ENCODE assay signal across 2 cellular contexts in the genomic region with DNA sequence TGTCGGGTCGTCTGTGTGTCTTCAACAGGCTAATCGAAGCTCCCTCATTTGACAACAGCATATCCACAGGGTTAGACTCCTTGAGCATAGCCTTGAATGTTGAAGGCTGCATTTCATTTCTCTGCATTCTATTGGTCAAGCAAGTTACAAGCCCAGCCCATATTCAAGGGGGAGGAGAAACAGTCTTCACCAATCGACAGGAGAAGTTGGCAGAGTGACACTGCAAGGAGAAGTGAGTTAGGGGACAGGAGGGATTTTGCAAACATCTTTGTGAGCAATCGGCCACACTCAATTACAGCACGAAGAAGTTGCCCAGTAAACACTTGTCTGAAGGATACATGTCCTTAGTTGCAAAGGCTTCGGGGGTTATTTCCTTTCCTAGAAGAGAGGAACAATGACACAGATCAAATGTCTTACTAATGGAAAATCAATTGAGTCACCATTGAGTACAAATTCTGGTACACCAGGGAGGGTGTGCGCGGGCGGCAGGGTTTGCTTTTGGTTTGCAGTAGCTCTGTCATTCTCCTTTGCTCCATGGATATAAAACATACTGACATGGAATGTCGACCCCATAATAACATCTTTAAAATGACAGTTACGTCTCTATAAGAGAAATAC.
TF ChIP-seq lines count a peak whose summit lies in the region.

No MANE protein-coding gene starts in this region.

TF ChIP-seq in IMR-90, 13 proteins besides CTCF, POLR2A, EP300 and RAD21:
- no peak for TF ChIP-seq MXI1 (IDR thresholded peaks at IDR 0.05; ENCODE audit: borderline replicate concordance, low read depth, low read length)
- TF ChIP-seq NFE2L2 (IDR thresholded peaks at IDR 0.05; ENCODE audit: low read depth, low read length), result no peak
- TF ChIP-seq CHD1 (IDR thresholded peaks at IDR 0.05; ENCODE audit: low read depth, low read length), result no peak
- no peak for TF ChIP-seq CEBPB (IDR thresholded peaks at IDR 0.05; ENCODE audit: low read depth, low read length)
- TF ChIP-seq, protein P1, sequence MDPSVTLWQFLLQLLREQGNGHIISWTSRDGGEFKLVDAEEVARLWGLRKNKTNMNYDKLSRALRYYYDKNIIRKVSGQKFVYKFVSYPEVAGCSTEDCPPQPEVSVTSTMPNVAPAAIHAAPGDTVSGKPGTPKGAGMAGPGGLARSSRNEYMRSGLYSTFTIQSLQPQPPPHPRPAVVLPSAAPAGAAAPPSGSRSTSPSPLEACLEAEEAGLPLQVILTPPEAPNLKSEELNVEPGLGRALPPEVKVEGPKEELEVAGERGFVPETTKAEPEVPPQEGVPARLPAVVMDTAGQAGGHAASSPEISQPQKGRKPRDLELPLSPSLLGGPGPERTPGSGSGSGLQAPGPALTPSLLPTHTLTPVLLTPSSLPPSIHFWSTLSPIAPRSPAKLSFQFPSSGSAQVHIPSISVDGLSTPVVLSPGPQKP (IDR thresholded peaks at IDR 0.05; ENCODE audit: borderline replicate concordance, low read depth, low read length), result no peak
- TF ChIP-seq FOS (IDR thresholded peaks at IDR 0.05; ENCODE audit: low read depth, low read length), result no peak
- no peak for TF ChIP-seq SMC3 (IDR thresholded peaks at IDR 0.05; ENCODE audit: low read depth, low read length)
- no peak for TF ChIP-seq RCOR1 (IDR thresholded peaks at IDR 0.05; ENCODE audit: insufficient replicate concordance, low read length)
- TF ChIP-seq MAZ (IDR thresholded peaks at IDR 0.05; ENCODE audit: borderline replicate concordance, low read depth, low read length), result no peak
- no peak for TF ChIP-seq BHLHE40 (IDR thresholded peaks at IDR 0.05; ENCODE audit: low read depth, low read length)
- TF ChIP-seq, protein P2, sequence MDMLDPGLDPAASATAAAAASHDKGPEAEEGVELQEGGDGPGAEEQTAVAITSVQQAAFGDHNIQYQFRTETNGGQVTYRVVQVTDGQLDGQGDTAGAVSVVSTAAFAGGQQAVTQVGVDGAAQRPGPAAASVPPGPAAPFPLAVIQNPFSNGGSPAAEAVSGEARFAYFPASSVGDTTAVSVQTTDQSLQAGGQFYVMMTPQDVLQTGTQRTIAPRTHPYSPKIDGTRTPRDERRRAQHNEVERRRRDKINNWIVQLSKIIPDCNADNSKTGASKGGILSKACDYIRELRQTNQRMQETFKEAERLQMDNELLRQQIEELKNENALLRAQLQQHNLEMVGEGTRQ (IDR thresholded peaks at IDR 0.05; ENCODE audit: low read depth, low read length), result no peak
- no peak for TF ChIP-seq MAFK (IDR thresholded peaks at IDR 0.05; ENCODE audit: low read depth, low read length)
- TF ChIP-seq RFX5 (IDR thresholded peaks at IDR 0.05; ENCODE audit: low read depth, low read length), result no peak

TF ChIP-seq in K562, 482 proteins besides CTCF, POLR2A, EP300 and RAD21:
- TF ChIP-seq, protein P3, sequence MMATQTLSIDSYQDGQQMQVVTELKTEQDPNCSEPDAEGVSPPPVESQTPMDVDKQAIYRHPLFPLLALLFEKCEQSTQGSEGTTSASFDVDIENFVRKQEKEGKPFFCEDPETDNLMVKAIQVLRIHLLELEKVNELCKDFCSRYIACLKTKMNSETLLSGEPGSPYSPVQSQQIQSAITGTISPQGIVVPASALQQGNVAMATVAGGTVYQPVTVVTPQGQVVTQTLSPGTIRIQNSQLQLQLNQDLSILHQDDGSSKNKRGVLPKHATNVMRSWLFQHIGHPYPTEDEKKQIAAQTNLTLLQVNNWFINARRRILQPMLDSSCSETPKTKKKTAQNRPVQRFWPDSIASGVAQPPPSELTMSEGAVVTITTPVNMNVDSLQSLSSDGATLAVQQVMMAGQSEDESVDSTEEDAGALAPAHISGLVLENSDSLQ (IDR thresholded peaks at IDR 0.05), result peak; percentile 51; the same call in 1 of the 2 replicates
- no peak for TF ChIP-seq JUND (IDR thresholded peaks at IDR 0.05; ENCODE audit: borderline replicate concordance, low read depth, low read length)
- TF ChIP-seq JUND (tag; IDR thresholded peaks at IDR 0.05; ENCODE audit: borderline replicate concordance, low read depth, low read length), result no peak
- no peak for TF ChIP-seq FIP1L1 (IDR thresholded peaks at IDR 0.05; ENCODE audit: low read depth, low read length, poor library complexity, severe bottlenecking)
- no peak for TF ChIP-seq FOS (IDR thresholded peaks at IDR 0.05; ENCODE audit: extremely low read depth, insufficient read length)
- TF ChIP-seq CBX3 (IDR thresholded peaks at IDR 0.05; ENCODE audit: borderline replicate concordance in 1 of 2, low read length in 2 of 2), result no peak
- no peak for TF ChIP-seq ZEB2 (IDR thresholded peaks at IDR 0.05)
- TF ChIP-seq PHB (CRISPR knock-in tag; IDR thresholded peaks at IDR 0.05), result no peak
- TF ChIP-seq MED1 (CRISPR knock-in tag; IDR thresholded peaks at IDR 0.05; ENCODE audit: borderline replicate concordance), result no peak
- no peak for TF ChIP-seq ADNP (tag; IDR thresholded peaks at IDR 0.05)
